Comparison of ENCODE assay signal across 22 cellular contexts in genomic region chr1:25651824-25652741, GRCh38. TPM values are rescaled to one million over a fixed set of nuclear protein-coding genes. Genes with fewer than 3 reads are reported as not detected.
DNase-seq lines count a peak whose midpoint lies in the region; ATAC-seq and TF ChIP-seq lines count a peak whose summit lies in the region.
"Had no signal": no experiment of that assay in that cellular context is flagged by ENCODE, and none has a peak within 500 bp of the region (broad histone marks: within the 10 kb centered on the region; RNA-seq: fewer than 3 reads in every experiment).

No MANE protein-coding gene starts in this region.

- H3K4me2 ChIP-seq in BLaER1 treated with 17β-estradiol and CSF1 and Interleukin-3, amounts not matched to agents 10 nM and 100 nM, result peak overlapping the region in 8 of 11 experiments; percentile 27 to 75 (median 55); a peak in 13 of 22 replicates

- no peaks in the 10 kb centered on the region for H3K4me1 Mint-ChIP-seq in WTC11

- peaks cover 0 to 76% (median 14%) of the 10 kb centered on the region in 11 experiments; a peak in 11 of 22 replicates for H4K20me1 ChIP-seq in BLaER1 treated with 17β-estradiol and CSF1 and Interleukin-3, amounts not matched to agents 10 nM and 100 nM

- no peaks in the 10 kb centered on the region for H3K9me3 ChIP-seq in BLaER1 treated with 17β-estradiol and CSF1 and Interleukin-3, amounts not matched to agents 10 nM and 100 nM (replicated peaks in 1 of 11)
- H3K9me3 ChIP-seq in BE2C, result no peaks in the 10 kb centered on the region
- H3K9me3 ChIP-seq: spleen had no signal

- no peak overlapping the region for H3K4me3 ChIP-seq in BLaER1 treated with 17β-estradiol and CSF1 and Interleukin-3, amounts not matched to agents 10 nM and 100 nM
- H3K4me3 ChIP-seq in BE2C (ENCODE audit: low read depth, low read length), result no peak overlapping the region
- H3K4me3 ChIP-seq: spleen had no signal

- CTCF ChIA-PET in WTC11 (lab: Charles Lee), result interaction anchor here (0.9 to 1.4 kb wide), 2 partner anchors 15 to 33 kb away, joined by 3 to 4 read pairs; no protein-coding TSS in a partner anchor

- H3K27me3 Mint-ChIP-seq in WTC11 (ENCODE audit: low read depth), result no peaks in the 10 kb centered on the region
- H3K27me3 Mint-ChIP-seq: dendritic cell treated with granulocyte-macrophage colony-stimulating factor and Interleukin-4, amounts not matched to agents 40 ng/mL and 50 ng/mL, for 4 days had no signal

- no peaks in the 10 kb centered on the region for H3K9me3 Mint-ChIP-seq in WTC11
- H3K9me3 Mint-ChIP-seq: dendritic cell treated with granulocyte-macrophage colony-stimulating factor and Interleukin-4, amounts not matched to agents 40 ng/mL and 50 ng/mL, for 4 days had no signal

- POLR2A ChIA-PET in WTC11 (lab: Charles Lee), result no interaction called here

- DNase-seq in amygdala (lab: John Stamatoyannopoulos, UW), result peak in 29 of 56 donors; percentile 18 to 74 (median 44)
- DNase-seq in left cardiac atrium, result no peak
- peak; percentile 37 for DNase-seq in sciatic nerve (ENCODE audit: low spot score)
- DNase-seq in HT-29 (ENCODE audit: low spot score), result no peak
- DNase-seq in inferior parietal cortex (ENCODE audit: extremely low spot score), result no peak
- no peak for DNase-seq in BE2C
- no peak for DNase-seq in WTC11 (ENCODE audit: low spot score)
- DNase-seq: activated CD8-positive, alpha-beta T cell treated with anti-CD3 and anti-CD28 coated beads, Interleukin-2, amount 10 ng/mL, durations not matched to agents 7 days and 5 days; activated gamma-delta T cell; Calu3; GF-D8; glutamatergic neuron; kidney; NK-92 treated with Interleukin-12 subunit alpha and Interleukin-12 subunit beta, amount 100 ng/mL, for 24 hours; RPMI8226; spleen; stimulated activated naive CD4-positive, alpha-beta T cell; T-helper 1 cell had no signal

- no peak overlapping the region for H3K27ac ChIP-seq in BLaER1 treated with 17β-estradiol and CSF1 and Interleukin-3, amounts not matched to agents 10 nM and 100 nM
- H3K27ac ChIP-seq: epithelial cell of prostate, VCaP had no signal

- no peak overlapping the region for H3K4me3 Mint-ChIP-seq in WTC11
- H3K4me3 Mint-ChIP-seq: activated CD8-positive, alpha-beta T cell treated with anti-CD3 and anti-CD28 coated beads, Interleukin-2, amount 10 ng/mL, durations not matched to agents 7 days and 5 days; dendritic cell treated with granulocyte-macrophage colony-stimulating factor and Interleukin-4, amounts not matched to agents 40 ng/mL and 50 ng/mL, for 4 days had no signal

- H3K27me3 ChIP-seq in BLaER1 treated with 17β-estradiol and CSF1 and Interleukin-3, amounts not matched to agents 10 nM and 100 nM, result peaks cover 12 to 87% (median 47%) of the 10 kb centered on the region in 11 experiments; a peak in 20 of 22 replicates
- no peaks in the 10 kb centered on the region for H3K27me3 ChIP-seq in BE2C
- H3K27me3 ChIP-seq: spleen had no signal

- H3K36me3 Mint-ChIP-seq in WTC11, result no peaks in the 10 kb centered on the region

- no peak overlapping the region for H3K27ac Mint-ChIP-seq in WTC11
- H3K27ac Mint-ChIP-seq: activated CD8-positive, alpha-beta T cell treated with anti-CD3 and anti-CD28 coated beads, Interleukin-2, amount 10 ng/mL, durations not matched to agents 7 days and 5 days; dendritic cell treated with granulocyte-macrophage colony-stimulating factor and Interleukin-4, amounts not matched to agents 40 ng/mL and 50 ng/mL, for 4 days had no signal

- TF ChIP-seq CTCF in BE2C (IDR thresholded peaks at IDR 0.05; ENCODE audit: low read depth, low read length) (no peak), WTC11 (IDR thresholded peaks at IDR 0.05) (no peak)

- intact Hi-C loops in left cardiac atrium (cut with DNase I), result no loop called here
- intact Hi-C loops in sciatic nerve (cut with DNase I), result no loop called here

- no peak overlapping the region for H3K9ac ChIP-seq in BLaER1 treated with 17β-estradiol and CSF1 and Interleukin-3, amounts not matched to agents 10 nM and 100 nM

- ATAC-seq in left cardiac atrium (peak; percentile 7 to 65), sciatic nerve (no peak), WTC11 (no peak)
- ATAC-seq: activated CD8-positive, alpha-beta T cell treated with anti-CD3 and anti-CD28 coated beads, Interleukin-2, amount 10 ng/mL, durations not matched to agents 7 days and 5 days had no signal

- no peaks in the 10 kb centered on the region for H3K36me3 ChIP-seq in BLaER1 treated with 17β-estradiol and CSF1 and Interleukin-3, amounts not matched to agents 10 nM and 100 nM
- no peaks in the 10 kb centered on the region for H3K36me3 ChIP-seq in BE2C
- H3K36me3 ChIP-seq: spleen had no signal

- H3K4me1 ChIP-seq in BLaER1 treated with 17β-estradiol and CSF1 and Interleukin-3, amounts not matched to agents 10 nM and 100 nM, result peaks cover 4 to 66% (median 37%) of the 10 kb centered on the region in 10 experiments
- H3K4me1 ChIP-seq in BE2C, result no peaks in the 10 kb centered on the region

TF ChIP-seq in WTC11, 78 proteins besides CTCF, POLR2A, EP300 and RAD21:
- TF ChIP-seq TEAD1 (CRISPR knock-in tag; IDR thresholded peaks at IDR 0.05) (no peak), ZBTB43 (CRISPR knock-in tag; IDR thresholded peaks at IDR 0.05) (no peak), GABPB1 (CRISPR knock-in tag; IDR thresholded peaks at IDR 0.05) (no peak), RORB (CRISPR knock-in tag; IDR thresholded peaks at IDR 0.05) (no peak), ELF4 (CRISPR knock-in tag; IDR thresholded peaks at IDR 0.05; ENCODE audit: low read depth) (no peak), ESRRA (CRISPR knock-in tag; IDR thresholded peaks at IDR 0.05; ENCODE audit: borderline replicate concordance) (no peak), PREB (CRISPR knock-in tag; IDR thresholded peaks at IDR 0.05; ENCODE audit: borderline replicate concordance) (no peak), PRDM15 (CRISPR knock-in tag; IDR thresholded peaks at IDR 0.05) (no peak), JUN (CRISPR knock-in tag; IDR thresholded peaks at IDR 0.05) (no peak)

RNA-seq across cellular contexts. Expression of gene MAN1C1, which starts 35.5 kb away (rescaled TPM):
- total RNA-seq in left cardiac atrium (10 to 100 TPM; 11.0 to 14.8 TPM), sciatic nerve (29.4 TPM), WTC11 (2021) (10.4 to 16.8 TPM (median 12.2 TPM) in 3 replicates)
- 0.10 and 0.28 TPM in 2 replicates for total RNA-seq in HT-29 (2014; rRNA removed; shearing (Covaris generic))
- polyA plus RNA-seq in BE2C (2012; ENCODE audit: insufficient read depth, insufficient read length, low read depth), result 0.88 TPM

Comparison
In these comparisons a context has a peak if more than half of its experiments do, and no peak if none do; other contexts are left out.
1. DNase-seq: peak in amygdala (29 of 56) and sciatic nerve (single experiment); none in left cardiac atrium (single experiment), HT-29 (single experiment), inferior parietal cortex (single experiment), BE2C (single experiment) and WTC11 (single experiment).
2. ATAC-seq: peak in left cardiac atrium (2 of 2); none in sciatic nerve (single experiment) and WTC11 (single experiment).